Comparison of ENCODE assay signal across 16 cellular contexts in the genomic region with DNA sequence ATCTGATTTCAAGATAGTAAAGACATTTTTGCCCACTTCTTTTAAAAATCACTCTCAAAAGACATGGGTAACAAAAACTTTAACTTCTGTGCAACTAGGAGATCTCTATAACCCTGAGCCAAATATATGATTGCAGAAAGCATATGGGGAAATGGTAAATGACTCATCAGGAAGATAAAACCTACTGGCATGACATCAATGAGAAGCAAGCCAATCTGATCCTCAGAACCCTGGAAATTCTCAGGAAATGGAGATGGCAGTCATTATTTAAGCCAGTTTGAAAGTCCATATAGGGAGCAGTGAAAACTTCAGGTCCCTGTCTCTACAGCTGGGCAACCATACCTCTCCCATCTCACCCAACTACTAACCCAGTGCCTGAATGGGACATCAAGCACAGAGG.
DNase-seq lines count a peak whose midpoint lies in the region; ATAC-seq, FAIRE-seq and TF ChIP-seq lines count a peak whose summit lies in the region.
"Had no signal": no experiment of that assay in that cellular context is flagged by ENCODE, and none has a peak within 500 bp of the region (broad histone marks: within the 10 kb centered on the region; RNA-seq: fewer than 3 reads in every experiment).

No MANE protein-coding gene starts in this region.

- H3K36me3 ChIP-seq in A673 (ENCODE audit: insufficient read depth, low read length, poor library complexity, severe bottlenecking) = no peaks in the 10 kb centered on the region
- no peaks in the 10 kb centered on the region for H3K36me3 ChIP-seq in vagina
- H3K36me3 ChIP-seq in neural progenitor cell = no peaks in the 10 kb centered on the region

- H3K27ac ChIP-seq in A673 (ENCODE audit: low read depth, low read length, poor library complexity, severe bottlenecking) (no peak overlapping the region), vagina (no peak overlapping the region), neural progenitor cell (no peak overlapping the region)
- H3K27ac ChIP-seq: psoas muscle had no signal

- H3F3A ChIP-seq in neural progenitor cell (ENCODE audit: low read depth) = no peaks in the 10 kb centered on the region

- H3K4me3 ChIP-seq in A673 (ENCODE audit: low read depth, low read length, poor library complexity, severe bottlenecking) = no peak overlapping the region
- no peak overlapping the region for H3K4me3 ChIP-seq in vagina
- no peak overlapping the region for H3K4me3 ChIP-seq in neural progenitor cell
- H3K4me3 ChIP-seq: psoas muscle had no signal

- no peak for TF ChIP-seq CTCF in A673 (conservative IDR thresholded peaks at IDR 0.05; ENCODE audit: low read depth, low read length)
- no peak for TF ChIP-seq CTCF in vagina (IDR thresholded peaks at IDR 0.05)
- no peak for TF ChIP-seq CTCF in neural progenitor cell (IDR thresholded peaks at IDR 0.05)

- peak; percentile 59 for ATAC-seq in SK-N-SH treated with all-trans-retinoic acid at 6 μM for 48 hours
- ATAC-seq: activated CD8-positive, alpha-beta T cell treated with anti-CD3 and anti-CD28 coated beads for 36 hours; psoas muscle had no signal

- H3K4me2 ChIP-seq in neural progenitor cell = no peak overlapping the region

- DNase-seq in A673 (ENCODE audit: low spot score) (peak; percentile 8), HCEC 1CT (peak; percentile 86), fibroblast of peridontal ligament (ENCODE audit: extremely low read depth) (peak; percentile 60), NCI-H2227 (lab: John Stamatoyannopoulos, UW; ENCODE audit: unreplicated experiment) (no peak), vagina (ENCODE audit: extremely low spot score in 2 of 2) (no peak), neural progenitor cell (ENCODE audit: low spot score) (no peak), GM12892 (ENCODE audit: insufficient read length) (no peak)
- DNase-seq: activated CD8-positive, alpha-beta T cell treated with anti-CD3 and anti-CD28 coated beads for 36 hours; DMS79; effector CD8-positive, alpha-beta T cell; head of caudate nucleus; NCI-H1417; NCI-H524; psoas muscle; T1000 had no signal

- H3K4me1 Mint-ChIP-seq in neural progenitor cell = peaks cover 4% of the 10 kb centered on the region

- H3K9me3 ChIP-seq in A673 (ENCODE audit: low read depth, low read length, poor library complexity, severe bottlenecking) (no peaks in the 10 kb centered on the region), vagina (no peaks in the 10 kb centered on the region), neural progenitor cell (ENCODE audit: low read depth) (no peaks in the 10 kb centered on the region)
- H3K9me3 ChIP-seq: psoas muscle had no signal

- no peak overlapping the region for H2AFZ ChIP-seq in neural progenitor cell (replicated peaks)

- H3K27me3 Mint-ChIP-seq in neural progenitor cell (ENCODE audit: insufficient read depth, low read depth) = no peaks in the 10 kb centered on the region

- no peak for FAIRE-seq in GM12892 (lab: Jason Lieb, UNC)

- H4K20me1 ChIP-seq in neural progenitor cell (ENCODE audit: low read depth) = no peaks in the 10 kb centered on the region

- no peak overlapping the region for H3K9ac ChIP-seq in neural progenitor cell

- no peak overlapping the region for H3K4me3 Mint-ChIP-seq in neural progenitor cell
- H3K4me3 Mint-ChIP-seq: activated CD8-positive, alpha-beta T cell treated with anti-CD3 and anti-CD28 coated beads for 36 hours had no signal

- intact Hi-C loops in A673 (cut with micrococcal nuclease; ENCODE audit: unreplicated experiment) (no loop called here), vagina (cut with DNase I) (no loop called here)

- no peaks in the 10 kb centered on the region for H3K27me3 ChIP-seq in A673 (replicated peaks; ENCODE audit: insufficient read depth, low read depth, low read length, poor library complexity)
- no peaks in the 10 kb centered on the region for H3K27me3 ChIP-seq in vagina
- no peaks in the 10 kb centered on the region for H3K27me3 ChIP-seq in neural progenitor cell

- H3K27ac Mint-ChIP-seq in neural progenitor cell = no peak overlapping the region
- H3K27ac Mint-ChIP-seq: activated CD8-positive, alpha-beta T cell treated with anti-CD3 and anti-CD28 coated beads for 36 hours had no signal

- H3K36me3 Mint-ChIP-seq in neural progenitor cell = no peaks in the 10 kb centered on the region

- H3K79me2 ChIP-seq in neural progenitor cell (ENCODE audit: low read depth) = no peaks in the 10 kb centered on the region

- TF ChIP-seq POLR2A in vagina (IDR thresholded peaks at IDR 0.05) (no peak), GM12892 (IDR thresholded peaks at IDR 0.05; ENCODE audit: low read depth, low read length) (no peak)

- no TSS peak for BruUV-seq in A673 (replicated peaks; lab: Mats Ljungman, UMichigan)

- H3K4me1 ChIP-seq in A673 (ENCODE audit: insufficient read depth, low read length, poor library complexity, severe bottlenecking) (no peaks in the 10 kb centered on the region), vagina (no peaks in the 10 kb centered on the region), neural progenitor cell (peaks cover 1% of the 10 kb centered on the region)
- H3K4me1 ChIP-seq: psoas muscle had no signal

- POLR2A ChIA-PET in A673 (lab: Charles Lee; ENCODE audit: low non-redundant PET) = no interaction called here

- CTCF ChIA-PET in A673 (lab: Charles Lee) = no interaction called here

- H3K9me3 Mint-ChIP-seq in neural progenitor cell = no peaks in the 10 kb centered on the region
- H3K9me3 Mint-ChIP-seq: activated CD8-positive, alpha-beta T cell treated with anti-CD3 and anti-CD28 coated beads for 36 hours had no signal

TF ChIP-seq in SK-N-SH treated with all-trans-retinoic acid at 6 μM for 48 hours, 23 proteins besides CTCF, POLR2A, EP300 and RAD21:
- TF ChIP-seq ISL1 (CRISPR knock-in tag; IDR thresholded peaks at IDR 0.05) (0 out of 2 replicates have a peak, but pooled peaks have one; percentile 19), BACH2 (CRISPR knock-in tag; IDR thresholded peaks at IDR 0.05; ENCODE audit: borderline replicate concordance) (no peak), ESRRG (CRISPR knock-in tag; IDR thresholded peaks at IDR 0.05) (no peak), SNAI2 (CRISPR knock-in tag; IDR thresholded peaks at IDR 0.05) (no peak), ZFP3 (CRISPR knock-in tag; IDR thresholded peaks at IDR 0.05) (0 out of 2 replicates have a peak, but pooled peaks have one; percentile 30), ZNF565 (CRISPR knock-in tag; conservative IDR thresholded peaks at IDR 0.05; ENCODE audit: low read depth) (no peak), ZC3H10 (CRISPR knock-in tag; IDR thresholded peaks at IDR 0.05) (no peak)

Comparison
In these comparisons a context has a peak if more than half of its experiments do, and no peak if none do; other contexts are left out.
1. DNase-seq: peak in A673 (single experiment), HCEC 1CT (single experiment) and fibroblast of peridontal ligament (single experiment); none in NCI-H2227 (single experiment), vagina (0 of 2), neural progenitor cell (single experiment) and GM12892 (single experiment).